In the genomic region with DNA sequence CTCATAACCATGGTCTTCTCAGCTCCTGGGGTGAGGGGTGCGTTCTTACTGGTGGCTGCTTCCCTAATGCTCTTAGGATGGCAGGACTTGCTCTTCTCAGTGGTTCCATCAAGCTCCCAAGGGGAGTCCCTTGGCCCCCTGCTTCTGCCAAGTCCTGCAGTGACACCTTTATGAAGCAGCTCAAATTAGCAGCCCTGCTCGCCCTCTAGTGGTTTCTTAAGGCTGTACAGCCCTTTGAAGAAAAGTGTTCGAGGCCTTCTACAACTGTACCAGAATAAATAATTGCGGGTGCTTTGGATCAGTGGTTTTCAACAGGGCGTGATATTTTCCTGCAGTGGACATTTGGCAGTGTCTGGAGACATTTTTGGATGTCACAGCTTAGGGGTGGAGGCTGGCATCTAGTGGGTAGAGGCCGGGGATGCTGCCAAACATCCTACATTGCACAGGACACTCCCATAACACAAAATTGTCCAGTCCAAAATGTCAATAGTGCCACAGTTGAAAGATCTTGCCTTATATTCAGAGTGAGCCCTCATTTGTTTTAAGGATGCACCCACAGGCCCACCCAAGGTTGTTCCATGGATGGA, we compare ENCODE assay signal across 8 cellular contexts.
DNase-seq lines count a peak whose midpoint lies in the region; ATAC-seq and TF ChIP-seq lines count a peak whose summit lies in the region.

No MANE protein-coding gene starts in this region.

- DNase-seq in activated gamma-delta T cell treated with Interleukin-2 at 50 U/mL for 16 hours (peak; percentile 33), activated gamma-delta T cell (lab: John Stamatoyannopoulos, UW) (no peak), iPS-NIHi11 (ENCODE audit: low spot score) (peak; percentile 44), NCI-H1436 (lab: John Stamatoyannopoulos, UW) (no peak)
- DNase-seq in stimulated activated CD4-positive, alpha-beta T cell treated with anti-CD3 and anti-CD28 coated beads, TNF-alpha, amount 100 ng/mL, for 4 hours (ENCODE audit: low read depth in 3 of 3): peak in 2 of 3 experiments; percentile 4 to 5

- no peaks in the 10 kb centered on the region for H3K9me2 ChIP-seq in OCI-LY1 (ENCODE audit: low read depth, low read length)

- H4K20me1 ChIP-seq in OCI-LY1 (ENCODE audit: insufficient read depth, low read length): no peaks in the 10 kb centered on the region

- H3K4me2 ChIP-seq in OCI-LY1 (ENCODE audit: low read length): no peak overlapping the region

- peak; percentile 73 for ATAC-seq in HG02798 (IDR thresholded peaks at IDR 0.05; ENCODE audit: poor library complexity, unreplicated experiment)
- peak; percentile 50 for ATAC-seq in activated T-helper 17 cell treated with anti-CD3 and anti-CD28 coated beads, Interleukin-2, amount 50 U/mL, for 72 hours (replicated peaks)

- no peak overlapping the region for H3K9ac ChIP-seq in OCI-LY1 (ENCODE audit: low read length)

- no peaks in the 10 kb centered on the region for H3K36me3 Mint-ChIP-seq in activated T-helper 17 cell treated with anti-CD3 and anti-CD28 coated beads, Interleukin-2, amount 50 U/mL, for 72 hours (ENCODE audit: low read depth)

- no peaks in the 10 kb centered on the region for H3F3A ChIP-seq in OCI-LY1 (ENCODE audit: insufficient read depth, low read length)

- H3K4me3 Mint-ChIP-seq in activated T-helper 17 cell treated with anti-CD3 and anti-CD28 coated beads, Interleukin-2, amount 50 U/mL, for 72 hours: no peak overlapping the region

- H3K4me3 ChIP-seq in OCI-LY1 (ENCODE audit: low read depth, low read length, poor library complexity, severe bottlenecking): no peak overlapping the region

- H3K4me1 ChIP-seq in OCI-LY1 (ENCODE audit: insufficient read depth, low read length, severe bottlenecking): no peaks in the 10 kb centered on the region

- no peak overlapping the region for H3K27ac ChIP-seq in OCI-LY1 (ENCODE audit: low read depth, low read length, poor library complexity, severe bottlenecking)

- H3K27me3 Mint-ChIP-seq in activated T-helper 17 cell treated with anti-CD3 and anti-CD28 coated beads, Interleukin-2, amount 50 U/mL, for 72 hours: no peaks in the 10 kb centered on the region

- no peaks in the 10 kb centered on the region for H3K79me2 ChIP-seq in OCI-LY1 (ENCODE audit: insufficient read depth, low read length)

- TF ChIP-seq CTCF in OCI-LY1 (IDR thresholded peaks at IDR 0.05; ENCODE audit: low read length): peak; percentile 56

- no peak overlapping the region for H2AFZ ChIP-seq in OCI-LY1 (ENCODE audit: low read length)

- H3K9me3 ChIP-seq in OCI-LY1 (ENCODE audit: low read length): no peaks in the 10 kb centered on the region

- no peaks in the 10 kb centered on the region for H3K27me3 ChIP-seq in OCI-LY1 (ENCODE audit: insufficient read depth, low read length)

- H3K9me3 Mint-ChIP-seq in activated T-helper 17 cell treated with anti-CD3 and anti-CD28 coated beads, Interleukin-2, amount 50 U/mL, for 72 hours: no peaks in the 10 kb centered on the region

- H3K36me3 ChIP-seq in OCI-LY1 (ENCODE audit: insufficient read depth, low read length): no peaks in the 10 kb centered on the region

- H3K27ac Mint-ChIP-seq in activated T-helper 17 cell treated with anti-CD3 and anti-CD28 coated beads, Interleukin-2, amount 50 U/mL, for 72 hours: no peak overlapping the region

- H3K4me1 Mint-ChIP-seq in activated T-helper 17 cell treated with anti-CD3 and anti-CD28 coated beads, Interleukin-2, amount 50 U/mL, for 72 hours: no peaks in the 10 kb centered on the region

Comparison
In these comparisons a context has a peak if more than half of its experiments do, and no peak if none do; other contexts are left out.
1. DNase-seq: peak in activated gamma-delta T cell treated with Interleukin-2 at 50 U/mL for 16 hours (single experiment), iPS-NIHi11 (single experiment) and stimulated activated CD4-positive, alpha-beta T cell treated with anti-CD3 and anti-CD28 coated beads, TNF-alpha, amount 100 ng/mL, for 4 hours (2 of 3); none in activated gamma-delta T cell (single experiment) and NCI-H1436 (single experiment).